In the genomic region with DNA sequence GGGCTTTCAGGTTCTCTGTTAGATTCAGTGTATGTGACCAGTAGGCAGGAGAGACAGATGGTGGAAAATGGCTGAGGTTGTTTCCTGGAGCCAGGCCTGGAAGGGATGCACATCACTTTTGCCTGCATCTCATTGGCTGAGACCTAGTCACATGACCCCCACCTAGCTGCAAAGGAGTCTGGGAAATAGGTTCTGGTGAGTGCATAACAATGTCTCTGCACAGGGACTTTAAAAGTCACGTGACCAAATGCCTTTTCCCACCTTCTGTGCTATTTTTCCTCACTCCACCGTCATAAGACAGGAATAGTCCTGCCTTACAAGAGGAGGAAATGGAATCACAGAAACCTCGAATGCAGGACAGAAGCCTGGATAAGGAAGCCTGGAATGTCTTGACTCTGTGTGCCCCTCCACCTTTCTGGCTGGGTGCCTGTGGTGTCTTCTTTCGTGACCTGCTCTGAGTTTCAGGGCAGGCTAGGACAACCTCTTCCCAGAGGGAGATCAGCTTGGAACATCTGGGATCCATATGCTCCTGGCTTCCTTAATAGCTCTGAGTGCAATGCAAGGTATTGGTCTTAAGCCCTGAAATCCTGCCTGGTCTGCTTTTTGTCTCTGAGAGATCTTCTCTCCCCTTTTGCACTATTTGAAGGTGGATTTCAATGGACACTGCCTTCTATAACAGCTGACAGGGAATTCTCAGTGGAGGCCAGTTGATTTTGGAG, we compare ENCODE assay signal across 1 cellular context.
TF ChIP-seq lines count a peak whose summit lies in the region.

No MANE protein-coding gene starts in this region.

TF ChIP-seq in A549, 52 proteins besides CTCF, POLR2A, EP300 and RAD21 (continued from another document):
- peak; percentile 79 for TF ChIP-seq USF2 (IDR thresholded peaks at IDR 0.05)
- TF ChIP-seq CBX8 (IDR thresholded peaks at IDR 0.05): no peak
- TF ChIP-seq NPAS2 (CRISPR knock-in tag; IDR thresholded peaks at IDR 0.05; ENCODE audit: borderline replicate concordance): no peak
- no peak for TF ChIP-seq RFX5 (IDR thresholded peaks at IDR 0.05)
TF ChIP-seq in A549: peak in this region for 1.
